In the genomic region with DNA sequence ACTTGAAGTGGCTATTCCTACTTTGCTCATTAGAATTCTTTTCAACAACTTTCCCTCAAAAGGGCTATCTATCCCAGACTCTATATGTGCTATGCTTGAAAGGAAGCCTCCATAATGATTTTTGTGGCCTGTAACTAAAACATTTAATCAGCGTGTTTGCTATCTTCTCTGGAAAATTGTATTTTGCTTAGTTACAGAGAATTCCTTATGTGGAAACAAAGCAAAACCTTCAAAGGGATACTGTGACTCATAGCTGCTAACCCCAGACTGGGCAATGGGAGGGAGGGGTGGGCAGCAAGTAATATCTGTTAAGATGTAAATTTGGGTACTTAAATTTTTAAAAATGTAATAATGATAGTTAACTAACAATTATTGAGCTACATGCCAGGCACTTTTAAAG, we compare ENCODE assay signal across 1 cellular context.
TF ChIP-seq lines count a peak whose summit lies in the region.

No MANE protein-coding gene starts in this region.

TF ChIP-seq in GM23338, 12 proteins besides CTCF, POLR2A, EP300 and RAD21 (continued from another document):
- TF ChIP-seq ZNF114 (CRISPR knock-in tag; IDR thresholded peaks at IDR 0.05) = no peak
- no peak for TF ChIP-seq ZNF331 (CRISPR knock-in tag; IDR thresholded peaks at IDR 0.05; ENCODE audit: low read depth)
